In the genomic region with DNA sequence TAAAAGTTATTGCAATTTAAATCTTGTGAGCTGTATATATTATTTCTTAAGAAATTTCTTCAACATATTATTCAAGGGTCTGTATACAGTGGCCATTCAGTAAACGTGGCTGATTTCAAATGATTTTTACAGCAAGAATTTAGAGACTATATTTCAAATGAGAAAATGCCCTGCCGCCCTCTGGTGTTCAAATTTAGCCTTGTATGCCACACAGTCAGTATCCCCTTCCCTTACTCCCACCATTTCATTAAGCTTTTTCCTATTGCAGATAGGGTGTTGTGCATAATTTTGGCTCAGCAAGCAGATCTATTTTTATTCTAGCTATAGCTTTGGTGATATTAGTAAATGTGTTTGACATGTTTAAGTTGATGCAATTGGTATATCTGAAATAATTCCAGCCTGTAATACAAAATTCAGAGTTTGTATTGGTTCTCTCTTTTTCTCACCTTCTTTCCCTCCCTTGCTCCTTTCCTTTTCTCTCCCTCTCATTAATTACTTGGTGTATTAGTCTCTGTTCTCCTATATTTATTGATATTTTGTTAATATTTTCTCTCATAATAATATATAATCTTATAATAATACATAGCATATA, we compare ENCODE assay signal across 8 cellular contexts. TPM values are rescaled to one million over a fixed set of nuclear protein-coding genes. Genes with fewer than 3 reads are reported as not detected.
DNase-seq lines count a peak whose midpoint lies in the region; ATAC-seq and TF ChIP-seq lines count a peak whose summit lies in the region.

No MANE protein-coding gene starts in this region.

- no peak overlapping the region for H3K4me3 ChIP-seq in BE2C (ENCODE audit: low read depth, low read length)
- no peak overlapping the region for H3K4me3 ChIP-seq in HAP-1
- H3K4me3 ChIP-seq in fibroblast of villous mesenchyme (ENCODE audit: low read depth, low read length), result no peak overlapping the region

- H3K9me3 ChIP-seq in BE2C (no peaks in the 10 kb centered on the region), HAP-1 (no peaks in the 10 kb centered on the region)

- DNase-seq in BE2C (peak; percentile 33), HAP-1 (ENCODE audit: low spot score in 2 of 2) (peak; percentile 42 to 69), RKO (ENCODE audit: low spot score) (peak; percentile 37), fibroblast of villous mesenchyme (ENCODE audit: low read depth) (peak; percentile 26), superior temporal gyrus (ENCODE audit: extremely low spot score) (peak; percentile 67), GOT3 (lab: John Stamatoyannopoulos, UW) (no peak)

- peak; percentile 57 for TF ChIP-seq CTCF in BE2C (IDR thresholded peaks at IDR 0.05; ENCODE audit: low read depth, low read length)
- peak; percentile 54 for TF ChIP-seq CTCF in fibroblast of villous mesenchyme (IDR thresholded peaks at IDR 0.05; ENCODE audit: insufficient read depth, low read depth, low read length)

- in situ Hi-C loops in HAP-1 (cut with MboI; ENCODE audit: low sequenced_read_pairs), result no loop called here

- no peak for ATAC-seq in GM19455 (IDR thresholded peaks at IDR 0.05; ENCODE audit: unreplicated experiment)
- no peak for ATAC-seq in HG02885 (IDR thresholded peaks at IDR 0.05; ENCODE audit: poor library complexity, unreplicated experiment)

- H3K27me3 ChIP-seq in BE2C (no peaks in the 10 kb centered on the region), HAP-1 (ENCODE audit: low read depth) (no peaks in the 10 kb centered on the region)

- H3K36me3 ChIP-seq in BE2C (no peaks in the 10 kb centered on the region), HAP-1 (replicated peaks) (no peaks in the 10 kb centered on the region)

- H3K4me1 ChIP-seq in BE2C, result no peaks in the 10 kb centered on the region
- H3K4me1 ChIP-seq in HAP-1, result peaks cover 7% of the 10 kb centered on the region; the same call in 1 of the 2 replicates

RNA-seq across cellular contexts. Expression of a gene that starts 22.8 kb away (rescaled TPM):
- 0.06 TPM for polyA plus RNA-seq in BE2C (2012; ENCODE audit: insufficient read depth, insufficient read length, low read depth)
- under 0.01 and 0.32 TPM in 2 replicates for total RNA-seq in fibroblast of villous mesenchyme
